8 cellular contexts compared by ENCODE assay signal in genomic region chr19:14031719-14032480, GRCh38. TPM values are rescaled to one million over a fixed set of nuclear protein-coding genes. Genes with fewer than 3 reads are reported as not detected.
A peak's percentile ranks its signal among the peaks of the same experiment; 100 is the strongest.
DNase-seq lines count a peak whose midpoint lies in the region; ATAC-seq and TF ChIP-seq lines count a peak whose summit lies in the region.

Gene IL27RA, plus strand, starts transcription at chr19:14031762. Its CDS starts 111 bp downstream, at chr19:14031873.

- H3K9me3 ChIP-seq in OCI-LY7 (ENCODE audit: low read length) (no peaks in the 10 kb centered on the region), esophagus squamous epithelium (no peaks in the 10 kb centered on the region)

- BruUV-seq in OCI-LY7 (replicated peaks; lab: Mats Ljungman, UMichigan) = no TSS peak

- H4K20me1 ChIP-seq in OCI-LY7 (ENCODE audit: insufficient read depth, low read length) = no peaks in the 10 kb centered on the region

- H3K27ac ChIP-seq in OCI-LY7 (ENCODE audit: low read depth, low read length, poor library complexity, severe bottlenecking) (peak within 1 kb of the TSS; percentile 45), esophagus squamous epithelium (peak within 1 kb of the TSS; percentile 56 to 85 (median 77))

- ATAC-seq in HG03354 (IDR thresholded peaks at IDR 0.05; ENCODE audit: poor library complexity, severe bottlenecking, unreplicated experiment) = peak; percentile 69
- peak; percentile 88 to 89 for ATAC-seq in natural killer cell treated with Interleukin-12 subunit alpha and Interleukin-12 subunit beta and Interleukin-15 and Interleukin-18, amount 100 ng/mL, for 72 hours

- H3K4me1 ChIP-seq in OCI-LY7 (ENCODE audit: insufficient read depth, low read length, poor library complexity, severe bottlenecking) (peaks cover 14% of the 10 kb centered on the region), esophagus squamous epithelium (peaks cover 0 to 19% (median 14%) of the 10 kb centered on the region in 3 donors)

- peak in 2 of 4 donors; percentile 14 to 44 for TF ChIP-seq POLR2A in esophagus squamous epithelium (IDR thresholded peaks at IDR 0.05)

- POLR2A ChIA-PET in OCI-LY7 (lab: Charles Lee) = interaction anchor here (0.7 to 1.4 kb wide), 5 partner anchors 11 to 150 kb away, joined by 3 to 7 read pairs (median 3); no protein-coding TSS in a partner anchor

- no peaks in the 10 kb centered on the region for H3K36me3 Mint-ChIP-seq in natural killer cell treated with Interleukin-12 subunit alpha and Interleukin-12 subunit beta and Interleukin-15 and Interleukin-18, amount 100 ng/mL, for 72 hours
- H3K36me3 Mint-ChIP-seq in stimulated activated naive CD8-positive, alpha-beta T cell treated with anti-CD3 and anti-CD28 coated beads, Interleukin-15, Interleukin-2, amounts not matched to agents 100 ng/mL and 50 ng/mL, for 24 hours (ENCODE audit: low read depth) = peaks cover 16% of the 10 kb centered on the region

- peaks cover 15 to 17% of the 10 kb centered on the region in 2 donors for H3K4me1 Mint-ChIP-seq in natural killer cell treated with Interleukin-12 subunit alpha and Interleukin-12 subunit beta and Interleukin-15 and Interleukin-18, amount 100 ng/mL, for 72 hours (ENCODE audit: low read depth in 2 of 2)
- peaks cover 22% of the 10 kb centered on the region for H3K4me1 Mint-ChIP-seq in stimulated activated naive CD8-positive, alpha-beta T cell treated with anti-CD3 and anti-CD28 coated beads, Interleukin-15, Interleukin-2, amounts not matched to agents 100 ng/mL and 50 ng/mL, for 24 hours (ENCODE audit: low read depth)

- intact Hi-C loops in OCI-LY7 (cut with micrococcal nuclease; ENCODE audit: unreplicated experiment) = loop anchor here (1.0 to 5.0 kb wide), 4 partner anchors 46 to 152 kb away; partner anchors contain the start of gene DCAF15
- intact Hi-C loops in esophagus squamous epithelium (cut with DNase I) = no loop called here

- H3K4me3 ChIP-seq in OCI-LY7 (ENCODE audit: low read depth, low read length, poor library complexity, severe bottlenecking) (peak within 1 kb of the TSS; percentile 71), esophagus squamous epithelium (peak within 1 kb of the TSS; percentile 34 to 88 (median 60))

- H3K27ac Mint-ChIP-seq in natural killer cell treated with Interleukin-12 subunit alpha and Interleukin-12 subunit beta and Interleukin-15 and Interleukin-18, amount 100 ng/mL, for 72 hours = peak within 1 kb of the TSS; percentile 85 to 92
- H3K27ac Mint-ChIP-seq in stimulated activated naive CD8-positive, alpha-beta T cell treated with anti-CD3 and anti-CD28 coated beads, Interleukin-15, Interleukin-2, amounts not matched to agents 100 ng/mL and 50 ng/mL, for 24 hours = peak within 1 kb of the TSS; percentile 90

- H2AFZ ChIP-seq in OCI-LY7 (ENCODE audit: low read length) = peak within 1 kb of the TSS; percentile 68

- peak within 1 kb of the TSS; percentile 75 for H3K4me2 ChIP-seq in OCI-LY7 (ENCODE audit: low read length)

- peak; percentile 88 for TF ChIP-seq CTCF in OCI-LY7 (conservative IDR thresholded peaks at IDR 0.05; ENCODE audit: low read length)
- TF ChIP-seq CTCF in esophagus squamous epithelium (IDR thresholded peaks at IDR 0.05) = peak in 5 of 6 experiments; percentile 33 to 65 (median 51)

- no peaks in the 10 kb centered on the region for H3K9me3 Mint-ChIP-seq in natural killer cell treated with Interleukin-12 subunit alpha and Interleukin-12 subunit beta and Interleukin-15 and Interleukin-18, amount 100 ng/mL, for 72 hours
- H3K9me3 Mint-ChIP-seq in stimulated activated naive CD8-positive, alpha-beta T cell treated with anti-CD3 and anti-CD28 coated beads, Interleukin-15, Interleukin-2, amounts not matched to agents 100 ng/mL and 50 ng/mL, for 24 hours = no peaks in the 10 kb centered on the region

- no peaks in the 10 kb centered on the region for H3K79me2 ChIP-seq in OCI-LY7 (ENCODE audit: insufficient read depth, low read depth, low read length)

- 1 to 3% methylated on average over 11 to 19 of the region's 63 CpGs for WGBS in esophagus squamous epithelium, 2 donors

- no peaks in the 10 kb centered on the region for H3K27me3 Mint-ChIP-seq in natural killer cell treated with Interleukin-12 subunit alpha and Interleukin-12 subunit beta and Interleukin-15 and Interleukin-18, amount 100 ng/mL, for 72 hours
- H3K27me3 Mint-ChIP-seq in stimulated activated naive CD8-positive, alpha-beta T cell treated with anti-CD3 and anti-CD28 coated beads, Interleukin-15, Interleukin-2, amounts not matched to agents 100 ng/mL and 50 ng/mL, for 24 hours = no peaks in the 10 kb centered on the region

- H3K36me3 ChIP-seq in OCI-LY7 (ENCODE audit: insufficient read depth, low read length) (no peaks in the 10 kb centered on the region), esophagus squamous epithelium (no peaks in the 10 kb centered on the region)

- H3K9me2 ChIP-seq in OCI-LY7 (ENCODE audit: insufficient read depth, low read length) = no peaks in the 10 kb centered on the region

- DNase-seq in DMS153 treated with DMSO at 0.1 percent for 48 hours (lab: John Stamatoyannopoulos, UW; ENCODE audit: unreplicated experiment) = peak; percentile 59
- no peak for DNase-seq in DMS153 (lab: John Stamatoyannopoulos, UW)
- peak; percentile 85 for DNase-seq in OCI-LY7 (ENCODE audit: low spot score)
- peak; percentile 64 for DNase-seq in activated T-cell treated with anti-CD3 and anti-CD28 coated beads for 48 hours (ENCODE audit: low read depth)
- no peak for DNase-seq in esophagus squamous epithelium (lab: John Stamatoyannopoulos, UW)
- peak; percentile 86 for DNase-seq in natural killer cell treated with Interleukin-12 subunit alpha and Interleukin-12 subunit beta and Interleukin-15 and Interleukin-18, amount 100 ng/mL, for 72 hours (ENCODE audit: low spot score)

- peak within 1 kb of the TSS; percentile 92 for H3K4me3 Mint-ChIP-seq in natural killer cell treated with Interleukin-12 subunit alpha and Interleukin-12 subunit beta and Interleukin-15 and Interleukin-18, amount 100 ng/mL, for 72 hours
- H3K4me3 Mint-ChIP-seq in stimulated activated naive CD8-positive, alpha-beta T cell treated with anti-CD3 and anti-CD28 coated beads, Interleukin-15, Interleukin-2, amounts not matched to agents 100 ng/mL and 50 ng/mL, for 24 hours = peak within 1 kb of the TSS; percentile 88

- H3K27me3 ChIP-seq in esophagus squamous epithelium = peaks cover 0 to 28% (median 0%) of the 10 kb centered on the region in 4 donors

- CTCF ChIA-PET in OCI-LY7 (lab: Charles Lee; ENCODE audit: unreplicated experiment) = interaction anchor here (0.7 to 1.4 kb wide), 2 partner anchors 9 to 27 kb away, joined by 3 to 4 read pairs; no protein-coding TSS in a partner anchor

RNA-seq across cellular contexts. Expression of gene IL27RA, which starts in this region (rescaled TPM):
- total RNA-seq in OCI-LY7 (2014; rRNA removed; shearing (Covaris generic)) = 5.2 and 6.7 TPM in 2 replicates
- 6.0 and 9.0 TPM in 2 replicates for total RNA-seq in OCI-LY7 (2022)
- total RNA-seq in esophagus squamous epithelium = 1 to 10 TPM in 3 of 4 donors, under 1 TPM in 1; 0.83 to 4.9 (median 2.1) TPM
- total RNA-seq in natural killer cell treated with Interleukin-12 subunit alpha and Interleukin-12 subunit beta and Interleukin-15 and Interleukin-18, amount 100 ng/mL, for 72 hours = 10 to 100 TPM; 34.9 to 44.0 TPM

Comparison
In these comparisons a context has a peak if more than half of its experiments do, and no peak if none do; other contexts are left out.
1. DNase-seq: peak in DMS153 treated with DMSO at 0.1 percent for 48 hours (single experiment), OCI-LY7 (single experiment), activated T-cell treated with anti-CD3 and anti-CD28 coated beads for 48 hours (single experiment) and natural killer cell treated with Interleukin-12 subunit alpha and Interleukin-12 subunit beta and Interleukin-15 and Interleukin-18, amount 100 ng/mL, for 72 hours (single experiment); none in DMS153 (single experiment) and esophagus squamous epithelium (single experiment).